In genomic region chr4:185534850-185535761, GRCh38 we compare ENCODE assay signal across 8 cellular contexts. TPM values are rescaled to one million over a fixed set of nuclear protein-coding genes. Genes with fewer than 3 reads are reported as not detected.
DNase-seq lines count a peak whose midpoint lies in the region; ATAC-seq, FAIRE-seq and TF ChIP-seq lines count a peak whose summit lies in the region.

TSS of gene PDLIM3 (minus strand) at chr4:185535507. CDS start at chr4:185535434, 73 bp downstream.

- TF ChIP-seq RAD21 in H1 (IDR thresholded peaks at IDR 0.05 in 1 of 2, conservative IDR thresholded peaks at IDR 0.05 in 1 of 2; ENCODE audit: low read depth in 2 of 2, low read length in 2 of 2): no peak

- no peaks in the 10 kb centered on the region for H3K27me3 ChIP-seq in BE2C
- H3K27me3 ChIP-seq in PC-9 (ENCODE audit: insufficient read depth, low read depth): no peaks in the 10 kb centered on the region
- H3K27me3 ChIP-seq in H1 (replicated peaks in 1 of 4; ENCODE audit: control insufficient read depth in 3 of 4, extremely low read depth in 1 of 4, insufficient read depth in 3 of 4, low read length in 3 of 4): peaks cover 3 to 19% (median 12%) of the 10 kb centered on the region in 4 experiments; a peak in 6 of 7 replicates
- H3K27me3 ChIP-seq in testis: no peaks in the 10 kb centered on the region

- ATAC-seq in GM19328 (IDR thresholded peaks at IDR 0.05; ENCODE audit: unreplicated experiment): peak; percentile 45
- no peak for ATAC-seq in GM18498 (IDR thresholded peaks at IDR 0.05; ENCODE audit: unreplicated experiment)

- POLR2A ChIA-PET in PC-9 (lab: Charles Lee; ENCODE audit: unreplicated experiment): interaction anchor here (0.6 kb wide), 1 partner anchor 38 kb away, joined by 7 read pairs; no protein-coding TSS in a partner anchor
- POLR2A ChIA-PET in H1 (lab: Charles Lee; ENCODE audit: partially characterized antibody): interaction anchor here (0.6 to 1.8 kb wide), 6 partner anchors 23 to 196 kb away, joined by 3 to 4 read pairs (median 3); no protein-coding TSS in a partner anchor

- H2BK20ac ChIP-seq in H1 (ENCODE audit: low read length): no peak within 1 kb of the TSS; the same call in 1 of the 2 replicates

- H4K5ac ChIP-seq in H1 (ENCODE audit: insufficient read length, low read depth, low read length): no peak within 1 kb of the TSS

- H3K23ac ChIP-seq in H1 (ENCODE audit: insufficient read length): no peak within 1 kb of the TSS

- no peak for TF ChIP-seq EP300 in H1 (IDR thresholded peaks at IDR 0.05; ENCODE audit: borderline replicate concordance in 1 of 2, low read depth in 2 of 2, low read length in 2 of 2)

- peak within 1 kb of the TSS; percentile 84 for H3K4me2 ChIP-seq in PC-9
- peak within 1 kb of the TSS; percentile 82 to 89 for H3K4me2 ChIP-seq in H1 (ENCODE audit: insufficient read depth in 1 of 2, low read depth in 2 of 2, low read length in 2 of 2)

- no peak within 1 kb of the TSS for H2AK5ac ChIP-seq in H1 (ENCODE audit: low read depth, low read length)

- peak within 1 kb of the TSS; percentile 73; the same call in 1 of the 2 replicates for H2BK15ac ChIP-seq in H1 (ENCODE audit: low read length)

- no peaks in the 10 kb centered on the region for H3K79me1 ChIP-seq in H1 (ENCODE audit: low read depth, low read length)

- H3F3A ChIP-seq in PC-9 (ENCODE audit: insufficient read depth, low read depth): no peaks in the 10 kb centered on the region; the same call in 1 of the 2 replicates

- peak within 1 kb of the TSS; percentile 84 for H3K4me3 ChIP-seq in BE2C (ENCODE audit: low read depth, low read length)
- peak within 1 kb of the TSS; percentile 73 for H3K4me3 ChIP-seq in PC-9
- H3K4me3 ChIP-seq in H1 (ENCODE audit: extremely low read depth in 1 of 4, insufficient read depth in 2 of 4, low read depth in 3 of 4, low read length in 4 of 4): peak within 1 kb of the TSS; percentile 66 to 95 (median 75)
- peak within 1 kb of the TSS; percentile 73 to 77 for H3K4me3 ChIP-seq in testis

- FAIRE-seq in H1 (lab: Jason Lieb, UNC): no peak

- H4K8ac ChIP-seq in H1 (ENCODE audit: extremely low read depth, insufficient read depth, low read length): peak within 1 kb of the TSS; percentile 58

- DNase-seq in BE2C (peak; percentile 82), PC-9 (peak in 1 of 2 experiments; percentile 62), H1 (ENCODE audit: low read depth in 1 of 2, low spot score in 2 of 2) (peak in 1 of 2 experiments; percentile 79), lung microvascular endothelial cell (ENCODE audit: low read depth in 2 of 2) (peak; percentile 70 to 89), testis (peak; percentile 55), NOMO-1 (lab: John Stamatoyannopoulos, UW; ENCODE audit: unreplicated experiment in 2 of 2) (no peak)

- peak within 1 kb of the TSS in 3 of 4 experiments; percentile 64 to 72 (median 66); a peak in 5 of 7 replicates for H3K9ac ChIP-seq in H1 (replicated peaks in 1 of 4; ENCODE audit: extremely low read depth in 1 of 4, low read depth in 3 of 4, low read length in 3 of 4)

- peaks cover 3% of the 10 kb centered on the region; the same call in 1 of the 2 replicates for H3K4me1 ChIP-seq in BE2C
- no peaks in the 10 kb centered on the region for H3K4me1 ChIP-seq in PC-9 (replicated peaks; ENCODE audit: insufficient read depth)
- H3K4me1 ChIP-seq in H1 (replicated peaks in 1 of 4; ENCODE audit: control insufficient read depth in 3 of 4, insufficient read depth in 4 of 4, low read length in 3 of 4): peaks cover 0 to 8% (median 4%) of the 10 kb centered on the region in 4 experiments; a peak in 3 of 7 replicates
- H3K4me1 ChIP-seq in testis: peaks cover 7% of the 10 kb centered on the region

- intact Hi-C loops in PC-9 (cut with micrococcal nuclease; ENCODE audit: unreplicated experiment): loop anchor here (2.0 kb wide), 1 partner anchor 64 kb away; the partner anchor contains the start of gene CCDC110
- intact Hi-C loops in testis (cut with DNase I; ENCODE audit: low total_unique reads): no loop called here

- no TSS peak for BruUV-seq in PC-9 (replicated peaks; lab: Mats Ljungman, UMichigan)

- H3K23me2 ChIP-seq in H1 (ENCODE audit: low read depth, low read length): no peaks in the 10 kb centered on the region; the same call in 1 of the 2 replicates

- no peak within 1 kb of the TSS for H3K56ac ChIP-seq in H1 (replicated peaks; ENCODE audit: insufficient read length, low read depth, low read length)

- peak within 1 kb of the TSS; percentile 80; the same call in 1 of the 2 replicates for H3K18ac ChIP-seq in H1 (ENCODE audit: extremely low read depth, low read length)

- H3K9me2 ChIP-seq in PC-9 (ENCODE audit: insufficient read depth): no peaks in the 10 kb centered on the region

- no peak for TF ChIP-seq CTCF in BE2C (IDR thresholded peaks at IDR 0.05; ENCODE audit: low read depth, low read length)
- TF ChIP-seq CTCF in PC-9 (conservative IDR thresholded peaks at IDR 0.05): no peak
- TF ChIP-seq CTCF in H1 (IDR thresholded peaks at IDR 0.05; ENCODE audit: control extremely low read depth in 1 of 3, insufficient read depth in 1 of 3, low read depth in 1 of 3, low read length in 3 of 3): no peak
- TF ChIP-seq CTCF in testis (IDR thresholded peaks at IDR 0.05): no peak

- H3K36me3 ChIP-seq in BE2C: no peaks in the 10 kb centered on the region
- H3K36me3 ChIP-seq in PC-9 (ENCODE audit: low read depth): no peaks in the 10 kb centered on the region
- H3K36me3 ChIP-seq in H1 (ENCODE audit: control insufficient read depth in 2 of 4, insufficient read depth in 4 of 4, low read length in 3 of 4): no peaks in the 10 kb centered on the region
- H3K36me3 ChIP-seq in testis (ENCODE audit: low read depth, missing control alignments): no peaks in the 10 kb centered on the region

- H4K91ac ChIP-seq in H1 (replicated peaks; ENCODE audit: insufficient read length, low read length): no peak within 1 kb of the TSS

- no peaks in the 10 kb centered on the region for H3K9me3 ChIP-seq in BE2C
- H3K9me3 ChIP-seq in PC-9 (ENCODE audit: insufficient read depth, low read depth): no peaks in the 10 kb centered on the region
- H3K9me3 ChIP-seq in H1 (ENCODE audit: insufficient read depth in 2 of 2, low read depth in 1 of 2, low read length in 1 of 2): no peaks in the 10 kb centered on the region
- H3K9me3 ChIP-seq in testis: no peaks in the 10 kb centered on the region

- H4K20me1 ChIP-seq in PC-9 (ENCODE audit: insufficient read depth) (no peaks in the 10 kb centered on the region), H1 (replicated peaks in 1 of 2; ENCODE audit: control insufficient read depth in 1 of 2, insufficient read depth in 2 of 2, low read length in 2 of 2) (no peaks in the 10 kb centered on the region)

- WGBS in H1 (ENCODE audit: extremely low coverage in 1 of 2, insufficient coverage in 1 of 2, insufficient read length in 1 of 2, insufficient replicate concordance in 2 of 2, low coverage in 1 of 2, low lambda C conversion rate in 2 of 2, missing lambda C conversion rate in 1 of 2), 2 experiments: 1% methylated on average over 53 of the region's 87 CpGs; no CpG with 5 or more reads in 1 of the 2 experiments
- WGBS in testis, 2 donors: 0 to 1% methylated on average over 14 to 78 of the region's 87 CpGs

- H2BK120ac ChIP-seq in H1 (replicated peaks; ENCODE audit: low read depth, low read length): no peak within 1 kb of the TSS

- peak within 1 kb of the TSS; percentile 81 for H3K14ac ChIP-seq in H1 (ENCODE audit: insufficient read length)

- H2AFZ ChIP-seq in PC-9 (peak within 1 kb of the TSS; percentile 95), H1 (ENCODE audit: low read length) (peak within 1 kb of the TSS; percentile 89; the same call in 1 of the 2 replicates)

- H3K27ac ChIP-seq in PC-9: no peak within 1 kb of the TSS
- H3K27ac ChIP-seq in H1 (ENCODE audit: low read depth, low read length): no peak within 1 kb of the TSS
- peak within 1 kb of the TSS; percentile 87 to 94 for H3K27ac ChIP-seq in testis

- TF ChIP-seq POLR2A in H1 (IDR thresholded peaks at IDR 0.05; ENCODE audit: control extremely low read depth in 1 of 2, low read depth in 2 of 2, low read length in 2 of 2) (peak in 1 of 2 experiments; percentile 36; a peak in 2 of 3 replicates), testis (IDR thresholded peaks at IDR 0.05) (no peak)

- H2BK5ac ChIP-seq in H1 (ENCODE audit: low read depth, low read length): no peak within 1 kb of the TSS

- H3K79me2 ChIP-seq in PC-9 (ENCODE audit: low read depth) (no peaks in the 10 kb centered on the region), H1 (ENCODE audit: control insufficient read depth in 1 of 2, insufficient read depth in 2 of 2, low read length in 2 of 2) (no peaks in the 10 kb centered on the region)

- no peak within 1 kb of the TSS; the same call in 1 of the 2 replicates for H2BK12ac ChIP-seq in H1 (ENCODE audit: low read depth, low read length)

- CTCF ChIA-PET in PC-9 (lab: Charles Lee) (interaction anchor here (0.6 kb wide), 1 partner anchor 1082 kb away, joined by 3 read pairs; no protein-coding TSS in a partner anchor), H1 (lab: Charles Lee; ENCODE audit: partially characterized antibody) (interaction anchor here (2.0 kb wide), 2 partner anchors 17 to 63 kb away, joined by 7 read pairs; no protein-coding TSS in a partner anchor)

- no peak within 1 kb of the TSS for H3K4ac ChIP-seq in H1 (replicated peaks; ENCODE audit: insufficient read length, low read depth, low read length)

TF ChIP-seq in H1, 55 proteins besides CTCF, POLR2A, EP300 and RAD21 (continues in another document):
- 0 out of 2 replicates have a peak, but pooled peaks have one; percentile 19 for TF ChIP-seq SUZ12 (IDR thresholded peaks at IDR 0.05; ENCODE audit: low read length)
- TF ChIP-seq MAX (IDR thresholded peaks at IDR 0.05): peak; percentile 46
- peak; percentile 67 for TF ChIP-seq PHF8 (conservative IDR thresholded peaks at IDR 0.05; ENCODE audit: low read depth, low read length)
- peak; percentile 56; the same call in 1 of the 2 replicates for TF ChIP-seq CREB1 (IDR thresholded peaks at IDR 0.05)
- TF ChIP-seq EZH2 (IDR thresholded peaks at IDR 0.05; ENCODE audit: low read depth, low read length, severe bottlenecking): peak; percentile 39

RNA-seq across cellular contexts. Expression of gene PDLIM3, which starts in this region (rescaled TPM):
- polyA plus RNA-seq in BE2C (2012; ENCODE audit: insufficient read depth, insufficient read length, low read depth): 1.4 TPM
- total RNA-seq in PC-9 (2021): 3.3 and 5.6 TPM in 2 replicates
- total RNA-seq in H1 (2021; fragmentation: NEBNext Ultra II Directional; extraction: Animal tissue kit (Norgen Biotek cat#: 25700)): 7.6 and 8.1 TPM in 2 replicates
- polyA plus RNA-seq in H1 (2011; rRNA removed): 8.1 and 8.9 TPM in 2 replicates
- polyA plus RNA-seq in H1 (2011; cell fraction: cytosol; rRNA removed): 11.8 TPM
- 10.6 TPM for polyA plus RNA-seq in H1 (2011; cell fraction: nucleus; rRNA removed)
- polyA plus RNA-seq in H1 (2012, experiment 1 of 2): 5.9 to 7.2 TPM (median 6.7 TPM) in 4 replicates
- 6.8 TPM for polyA plus RNA-seq in H1 (2012, experiment 2 of 2)
- 4.0 TPM for polyA plus RNA-seq in H1 (2013, experiment 1 of 2)
- 3.8 TPM for polyA plus RNA-seq in H1 (2013, experiment 2 of 2)
- polyA minus RNA-seq in H1 (2011; rRNA and poly(A)+ RNA removed): 12.5 and 12.7 TPM in 2 replicates
- 8.9 TPM for polyA minus RNA-seq in H1 (2011; cell fraction: cytosol; rRNA and poly(A)+ RNA removed)
- polyA minus RNA-seq in H1 (2011; cell fraction: nucleus; rRNA and poly(A)+ RNA removed): 18.0 TPM
- 25.5 and 58.5 TPM in 2 replicates for total RNA-seq in lung microvascular endothelial cell
- total RNA-seq in testis: 10 to 100 TPM; 29.8 to 41.6 TPM
- 66.4 TPM for polyA plus RNA-seq in testis (ENCODE audit: insufficient read depth, low read depth, low replicate concordance)

Comparison
In these comparisons a context has a peak if more than half of its experiments do, and no peak if none do; other contexts are left out.
1. DNase-seq: peak in BE2C (single experiment), lung microvascular endothelial cell (2 of 2) and testis (single experiment); none in NOMO-1 (0 of 2).
2. H3K27ac ChIP-seq: peak in testis (2 of 2); none in PC-9 (single experiment) and H1 (single experiment).
3. Peak in every context shown above with its lines, with median percentiles within 50 percentile points of each other: H3K4me3 ChIP-seq.